Comparison of ENCODE assay signal across 31 cellular contexts in the genomic region with DNA sequence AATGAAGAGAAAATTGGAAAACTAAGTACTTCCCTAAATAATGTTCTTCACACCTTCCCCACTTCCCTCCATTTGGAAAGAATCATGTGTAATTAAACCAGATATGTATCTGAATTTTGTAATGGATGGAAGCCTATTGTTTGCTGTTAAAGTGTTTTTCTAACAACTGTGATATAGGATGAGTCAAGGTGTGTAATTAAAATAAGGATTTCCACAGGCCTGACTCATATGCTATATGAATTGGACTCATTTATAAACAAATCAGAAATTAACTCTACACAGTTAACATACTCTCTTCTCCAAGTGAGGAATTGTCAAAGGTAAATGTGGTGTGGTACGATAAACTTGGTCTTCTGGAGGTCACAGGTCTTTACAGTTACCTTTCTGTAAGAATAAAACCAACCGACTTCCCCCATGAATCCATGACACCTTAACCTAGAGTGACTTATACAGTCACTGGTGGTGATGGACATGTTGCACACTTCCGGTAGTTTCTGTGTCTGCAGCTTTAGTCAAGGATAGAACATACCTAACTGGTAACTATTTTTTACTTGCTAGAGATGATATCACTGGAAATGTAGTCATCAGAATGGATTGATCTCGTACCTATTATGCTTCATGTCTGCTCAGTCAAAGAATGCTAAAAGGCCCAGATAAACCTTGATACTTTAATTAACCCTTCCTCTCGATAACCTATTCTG. TPM values are rescaled to one million over a fixed set of nuclear protein-coding genes. Genes with fewer than 3 reads are reported as not detected.
"Had no signal": no experiment of that assay in that cellular context is flagged by ENCODE, and none has a peak within 500 bp of the region (broad histone marks: within the 10 kb centered on the region; RNA-seq: fewer than 3 reads in every experiment).

No MANE protein-coding gene starts in this region.

- H3K36me3 Mint-ChIP-seq: memory B cell; natural killer cell; stimulated activated effector memory CD8-positive, alpha-beta T cell treated with anti-CD3 and anti-CD28 coated beads, Interleukin-12 subunit alpha, Interleukin-12 subunit beta, amount 100 ng/mL, for 72 hours had no signal

- H3K4me1 Mint-ChIP-seq: memory B cell; stimulated activated effector memory CD8-positive, alpha-beta T cell treated with anti-CD3 and anti-CD28 coated beads, Interleukin-12 subunit alpha, Interleukin-12 subunit beta, amount 100 ng/mL, for 72 hours had no signal

- H3K27ac Mint-ChIP-seq: effector memory CD8-positive, alpha-beta T cell; memory B cell; natural killer cell; stimulated activated effector memory CD8-positive, alpha-beta T cell treated with anti-CD3 and anti-CD28 coated beads, Interleukin-12 subunit alpha, Interleukin-12 subunit beta, amount 100 ng/mL, for 72 hours had no signal

- H3K4me3 Mint-ChIP-seq: effector memory CD8-positive, alpha-beta T cell; memory B cell; natural killer cell; stimulated activated effector memory CD8-positive, alpha-beta T cell treated with anti-CD3 and anti-CD28 coated beads, Interleukin-12 subunit alpha, Interleukin-12 subunit beta, amount 100 ng/mL, for 72 hours had no signal

- H3K27ac ChIP-seq: coronary artery, esophagus muscularis mucosa, heart right ventricle, lower lobe of right lung, ovary, psoas muscle, sigmoid colon, stomach, testis, tibial artery, upper lobe of left lung had no signal

- H3K27me3 Mint-ChIP-seq: effector memory CD8-positive, alpha-beta T cell; memory B cell had no signal

- H3K4me3 ChIP-seq: coronary artery, esophagus muscularis mucosa, heart right ventricle, lower lobe of right lung, ovary, psoas muscle, sigmoid colon, stomach, testis, tibial artery, upper lobe of left lung had no signal

- ATAC-seq: effector memory CD8-positive, alpha-beta T cell; heart right ventricle; left ventricle myocardium superior; lower lobe of right lung; natural killer cell; psoas muscle; right cardiac atrium; stimulated activated effector memory CD8-positive, alpha-beta T cell treated with anti-CD3 and anti-CD28 coated beads, Interleukin-12 subunit alpha, Interleukin-12 subunit beta, amount 100 ng/mL, for 72 hours had no signal

- H3K36me3 ChIP-seq: esophagus muscularis mucosa, heart right ventricle, lower lobe of right lung, ovary, sigmoid colon, stomach, tibial artery, upper lobe of left lung had no signal

- H3K9me3 Mint-ChIP-seq: memory B cell had no signal

- DNase-seq: dermis blood vessel endothelial cell; effector memory CD8-positive, alpha-beta T cell; foreskin melanocyte; glutamatergic neuron; heart right ventricle; hippocampal formation; left ventricle myocardium superior; lower lobe of right lung; natural killer cell; occipital lobe; ovary; posterior cingulate gyrus; psoas muscle; right cardiac atrium; sigmoid colon; stimulated activated CD4-positive, alpha-beta T cell treated with anti-CD3 and anti-CD28 coated beads, Interleukin-2, amount 100 ng/mL, for 24 hours; stimulated activated CD4-positive, alpha-beta T cell treated with anti-CD3 and anti-CD28 coated beads, Interleukin-4, amount 100 ng/mL, for 24 hours; stimulated activated naive CD4-positive, alpha-beta T cell treated with Interleukin-2 at 50 U/mL for 16 hours; stomach; testis; tibial artery; upper lobe of left lung had no signal

- H3K9me3 ChIP-seq: esophagus muscularis mucosa, heart right ventricle, lower lobe of right lung, ovary, psoas muscle, sigmoid colon, stomach, testis, tibial artery, upper lobe of left lung had no signal

- H3K27me3 ChIP-seq: esophagus muscularis mucosa, ovary, sigmoid colon, stomach, testis, tibial artery, upper lobe of left lung had no signal

- H3K4me1 ChIP-seq: esophagus muscularis mucosa, heart right ventricle, lower lobe of right lung, psoas muscle, sigmoid colon, stomach, testis, tibial artery, upper lobe of left lung had no signal

RNA-seq across cellular contexts. Expression of a gene that starts 12.8 kb away (rescaled TPM):
- total RNA-seq: epithelial cell of proximal tubule, fibroblast of lung, heart right ventricle, left ventricle myocardium superior, lower lobe of right lung, mononuclear cell, natural killer cell, occipital lobe, ovary, psoas muscle, renal cortical epithelial cell, right cardiac atrium, testis had no signal
- polyA plus RNA-seq: fibroblast of lung, heart right ventricle, neural cell, ovary, psoas muscle, right cardiac atrium, sigmoid colon had no signal
